In the genomic region with DNA sequence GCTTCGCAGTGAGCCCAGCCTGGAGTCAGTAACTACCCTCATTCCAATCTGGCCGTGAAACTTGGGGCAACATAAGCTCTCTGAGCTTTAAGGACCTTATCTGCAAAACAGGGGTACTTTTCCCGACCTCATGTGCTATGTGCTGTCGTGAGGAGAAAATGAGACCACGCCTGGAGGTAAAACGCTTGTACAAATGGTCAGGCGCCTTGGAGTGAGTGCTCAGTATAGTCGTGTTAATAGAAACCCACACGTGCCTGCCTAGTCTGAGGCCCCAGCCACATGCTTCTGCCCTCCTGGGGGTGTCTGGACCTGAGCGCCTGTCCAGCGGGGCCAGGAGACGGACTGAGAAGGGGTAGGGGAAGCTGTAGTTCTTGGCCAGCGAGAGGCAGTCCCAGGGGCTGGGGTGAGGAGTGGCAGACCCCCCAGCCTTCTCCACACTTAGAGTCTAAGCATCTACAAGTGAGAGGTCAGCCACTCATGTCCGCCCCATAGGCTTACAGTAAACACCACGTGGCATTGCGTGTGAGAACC, we compare ENCODE assay signal across 13 cellular contexts. TPM values are rescaled to one million over a fixed set of nuclear protein-coding genes. Genes with fewer than 3 reads are reported as not detected.
DNase-seq lines count a peak whose midpoint lies in the region; ATAC-seq and TF ChIP-seq lines count a peak whose summit lies in the region.
"Had no signal": no experiment of that assay in that cellular context is flagged by ENCODE, and none has a peak within 500 bp of the region (broad histone marks: within the 10 kb centered on the region; RNA-seq: fewer than 3 reads in every experiment).

No MANE protein-coding gene starts in this region.

- peak overlapping the region; percentile 97 for H3K4me2 ChIP-seq in KMS-11
- no peak overlapping the region for H3K4me2 ChIP-seq in osteoblast (ENCODE audit: insufficient read depth, low read length)

- no peaks in the 10 kb centered on the region for H3K9me3 Mint-ChIP-seq in activated CD4-positive, alpha-beta T cell treated with anti-CD3 and anti-CD28 coated beads, Interleukin-2, amount 10 ng/mL, durations not matched to agents 7 days and 5 days
- H3K9me3 Mint-ChIP-seq in brain = peaks cover 0 to 3% (median 0%) of the 10 kb centered on the region in 5 experiments
- no peaks in the 10 kb centered on the region for H3K9me3 Mint-ChIP-seq in activated T-helper 1 cell treated with anti-CD3 and anti-CD28 coated beads, Interleukin-12 subunit alpha, Interleukin-12 subunit beta, Interleukin-2, Interleukin-4 antibody, amounts not matched to agents 30 ng/mL and 10 ng/mL and 1 ng/mL, durations not matched to agents 14 hours and 24 hours and 36 hours
- H3K9me3 Mint-ChIP-seq: activated CD4-positive, alpha-beta memory T cell treated with anti-CD3 and anti-CD28 coated beads, Interleukin-2, amount 10 ng/mL, durations not matched to agents 7 days and 5 days; activated T-helper 2 cell treated with anti-CD3 and anti-CD28 coated beads, Interferon-gamma antibody, Interleukin-2, Interleukin-4, amounts not matched to agents 10 μg/mL and 5 μg/mL and 100 μg/mL, durations not matched to agents 14 hours and 24 hours and 36 hours had no signal

- no peak overlapping the region for H3K27ac ChIP-seq in KMS-11
- H3K27ac ChIP-seq in osteoblast (ENCODE audit: low read depth, low read length) = no peak overlapping the region

- intact Hi-C loops in activated T-helper 1 cell treated with anti-CD3 and anti-CD28 coated beads, Interleukin-12 subunit alpha, Interleukin-12 subunit beta, Interleukin-2, Interleukin-4 antibody, amounts not matched to agents 30 ng/mL and 10 ng/mL and 1 ng/mL, durations not matched to agents 14 hours and 24 hours and 36 hours (cut with micrococcal nuclease) = loop anchor here (1.0 to 5.0 kb wide), 8 partner anchors 21 to 208 kb away; a partner anchor contains a TSS

- peaks cover 7% of the 10 kb centered on the region for H3K4me1 ChIP-seq in KMS-11 (ENCODE audit: low read depth, poor library complexity, severe bottlenecking)
- no peaks in the 10 kb centered on the region for H3K4me1 ChIP-seq in osteoblast (ENCODE audit: insufficient read depth, low read length)

- H3K4me3 Mint-ChIP-seq in activated CD4-positive, alpha-beta T cell treated with anti-CD3 and anti-CD28 coated beads, Interleukin-2, amount 10 ng/mL, durations not matched to agents 7 days and 5 days = no peak overlapping the region
- H3K4me3 Mint-ChIP-seq in brain = peak overlapping the region in 3 of 5 experiments; percentile 11 to 40 (median 19)
- no peak overlapping the region for H3K4me3 Mint-ChIP-seq in activated T-helper 1 cell treated with anti-CD3 and anti-CD28 coated beads, Interleukin-12 subunit alpha, Interleukin-12 subunit beta, Interleukin-2, Interleukin-4 antibody, amounts not matched to agents 30 ng/mL and 10 ng/mL and 1 ng/mL, durations not matched to agents 14 hours and 24 hours and 36 hours

- ATAC-seq in GM18858 (IDR thresholded peaks at IDR 0.05; ENCODE audit: unreplicated experiment) = no peak

- 0 out of 2 replicates have a peak overlapping the region, but pooled peaks have one; percentile 68 for H3K9ac ChIP-seq in KMS-11

- H3K9me3 ChIP-seq in osteoblast (ENCODE audit: low read depth, low read length) = no peaks in the 10 kb centered on the region

- no peak overlapping the region for H3K4me3 ChIP-seq in KMS-11 (IDR thresholded peaks at IDR 0.05; ENCODE audit: insufficient read depth, low read depth, low read length)
- H3K4me3 ChIP-seq in osteoblast (ENCODE audit: insufficient read depth, low read length) = no peak overlapping the region

- H3K27me3 ChIP-seq in KMS-11 (ENCODE audit: insufficient read depth, low read depth) = peaks cover 76% of the 10 kb centered on the region
- H3K27me3 ChIP-seq in osteoblast (ENCODE audit: insufficient read depth, low read length) = peaks cover 68% of the 10 kb centered on the region

- no peaks in the 10 kb centered on the region for H3K36me3 Mint-ChIP-seq in activated CD4-positive, alpha-beta T cell treated with anti-CD3 and anti-CD28 coated beads, Interleukin-2, amount 10 ng/mL, durations not matched to agents 7 days and 5 days (ENCODE audit: low read depth)
- no peaks in the 10 kb centered on the region for H3K36me3 Mint-ChIP-seq in brain
- no peaks in the 10 kb centered on the region for H3K36me3 Mint-ChIP-seq in activated T-helper 1 cell treated with anti-CD3 and anti-CD28 coated beads, Interleukin-12 subunit alpha, Interleukin-12 subunit beta, Interleukin-2, Interleukin-4 antibody, amounts not matched to agents 30 ng/mL and 10 ng/mL and 1 ng/mL, durations not matched to agents 14 hours and 24 hours and 36 hours (ENCODE audit: low read depth)

- peak overlapping the region; percentile 100 for H2AFZ ChIP-seq in KMS-11 (ENCODE audit: low read depth)
- no peak overlapping the region for H2AFZ ChIP-seq in osteoblast (ENCODE audit: low read length)

- CTCF ChIA-PET in activated CD4-positive, alpha-beta T cell treated with anti-CD3 and anti-CD28 coated beads, Interleukin-2, amount 10 ng/mL, durations not matched to agents 7 days and 5 days (lab: Charles Lee) = interaction anchor here (0.7 to 7.8 kb wide), 47 partner anchors 8 to 363 kb away, joined by 3 to 87 read pairs (median 5); a partner anchor contains a TSS

- no peak for DNase-seq in activated CD4-positive, alpha-beta T cell treated with anti-CD3 and anti-CD28 coated beads, Interleukin-2, amount 10 ng/mL, durations not matched to agents 7 days and 5 days
- DNase-seq in activated CD4-positive, alpha-beta T cell treated with anti-CD3 and anti-CD28 coated beads for 1 hour = no peak
- DNase-seq in osteoblast (ENCODE audit: insufficient read length, low spot score, missing footprints) (peak; percentile 65), epidermal melanocyte (ENCODE audit: insufficient read length, low spot score) (no peak)
- DNase-seq in activated T-helper 1 cell treated with anti-CD3 and anti-CD28 coated beads, Interleukin-12 subunit alpha, Interleukin-12 subunit beta, Interleukin-2, Interleukin-4 antibody, amounts not matched to agents 30 ng/mL and 10 ng/mL and 1 ng/mL, durations not matched to agents 14 hours and 24 hours and 36 hours (ENCODE audit: low spot score) = no peak

- POLR2A ChIA-PET in activated CD4-positive, alpha-beta T cell treated with anti-CD3 and anti-CD28 coated beads, Interleukin-2, amount 10 ng/mL, durations not matched to agents 7 days and 5 days (lab: Charles Lee) = no interaction called here

- peaks cover 6% of the 10 kb centered on the region for H3K4me1 Mint-ChIP-seq in activated CD4-positive, alpha-beta T cell treated with anti-CD3 and anti-CD28 coated beads, Interleukin-2, amount 10 ng/mL, durations not matched to agents 7 days and 5 days
- peaks cover 43% of the 10 kb centered on the region for H3K4me1 Mint-ChIP-seq in brain
- no peaks in the 10 kb centered on the region for H3K4me1 Mint-ChIP-seq in activated T-helper 1 cell treated with anti-CD3 and anti-CD28 coated beads, Interleukin-12 subunit alpha, Interleukin-12 subunit beta, Interleukin-2, Interleukin-4 antibody, amounts not matched to agents 30 ng/mL and 10 ng/mL and 1 ng/mL, durations not matched to agents 14 hours and 24 hours and 36 hours (ENCODE audit: low read depth)

- peaks cover 37% of the 10 kb centered on the region for H3K27me3 Mint-ChIP-seq in activated CD4-positive, alpha-beta T cell treated with anti-CD3 and anti-CD28 coated beads, Interleukin-2, amount 10 ng/mL, durations not matched to agents 7 days and 5 days
- H3K27me3 Mint-ChIP-seq in brain = peaks cover 15% of the 10 kb centered on the region
- peaks cover 37% of the 10 kb centered on the region for H3K27me3 Mint-ChIP-seq in activated T-helper 1 cell treated with anti-CD3 and anti-CD28 coated beads, Interleukin-12 subunit alpha, Interleukin-12 subunit beta, Interleukin-2, Interleukin-4 antibody, amounts not matched to agents 30 ng/mL and 10 ng/mL and 1 ng/mL, durations not matched to agents 14 hours and 24 hours and 36 hours (ENCODE audit: insufficient read depth)

- H3K36me3 ChIP-seq in KMS-11 (ENCODE audit: insufficient read depth) = no peaks in the 10 kb centered on the region
- no peaks in the 10 kb centered on the region for H3K36me3 ChIP-seq in osteoblast (ENCODE audit: insufficient read depth, low read length)

- TF ChIP-seq CTCF in KMS-11 (conservative IDR thresholded peaks at IDR 0.05; ENCODE audit: low read depth, low read length) = no peak
- no peak for TF ChIP-seq CTCF in brain (conservative IDR thresholded peaks at IDR 0.05)
- no peak for TF ChIP-seq CTCF in osteoblast (IDR thresholded peaks at IDR 0.05; ENCODE audit: extremely low read depth, low read depth, low read length)

- no peaks in the 10 kb centered on the region for H4K20me1 ChIP-seq in KMS-11 (ENCODE audit: insufficient read depth)
- H4K20me1 ChIP-seq in osteoblast (ENCODE audit: insufficient read depth, low read length) = no peaks in the 10 kb centered on the region

- H3K79me2 ChIP-seq in KMS-11 (ENCODE audit: insufficient read depth, low read depth) = no peaks in the 10 kb centered on the region
- H3K79me2 ChIP-seq in osteoblast (ENCODE audit: insufficient read depth, low read length) = no peaks in the 10 kb centered on the region

- peak overlapping the region; percentile 27 for H3K27ac Mint-ChIP-seq in activated CD4-positive, alpha-beta T cell treated with anti-CD3 and anti-CD28 coated beads, Interleukin-2, amount 10 ng/mL, durations not matched to agents 7 days and 5 days
- H3K27ac Mint-ChIP-seq in brain = peak overlapping the region in 3 of 5 experiments; percentile 34 to 51 (median 40)
- H3K27ac Mint-ChIP-seq in activated T-helper 1 cell treated with anti-CD3 and anti-CD28 coated beads, Interleukin-12 subunit alpha, Interleukin-12 subunit beta, Interleukin-2, Interleukin-4 antibody, amounts not matched to agents 30 ng/mL and 10 ng/mL and 1 ng/mL, durations not matched to agents 14 hours and 24 hours and 36 hours = no peak overlapping the region
- H3K27ac Mint-ChIP-seq: activated CD4-positive, alpha-beta memory T cell treated with anti-CD3 and anti-CD28 coated beads, Interleukin-2, amount 10 ng/mL, durations not matched to agents 7 days and 5 days; activated T-helper 2 cell treated with anti-CD3 and anti-CD28 coated beads, Interferon-gamma antibody, Interleukin-2, Interleukin-4, amounts not matched to agents 10 μg/mL and 5 μg/mL and 100 μg/mL, durations not matched to agents 14 hours and 24 hours and 36 hours had no signal

RNA-seq across cellular contexts. Expression of a gene that starts 4.9 kb away (rescaled TPM):
- not detected for total RNA-seq in activated CD4-positive, alpha-beta T cell treated with anti-CD3 and anti-CD28 coated beads, Interleukin-2, amount 10 ng/mL, durations not matched to agents 7 days and 5 days
- polyA plus RNA-seq in brain (ENCODE audit: insufficient read depth, low read depth, low replicate concordance) = 2.7 TPM
- total RNA-seq in osteoblast = not detected in 2 replicates
- total RNA-seq in activated T-helper 1 cell treated with anti-CD3 and anti-CD28 coated beads, Interleukin-12 subunit alpha, Interleukin-12 subunit beta, Interleukin-2, Interleukin-4 antibody, amounts not matched to agents 30 ng/mL and 10 ng/mL and 1 ng/mL, durations not matched to agents 14 hours and 24 hours and 36 hours = not detected in 2 replicates
- total RNA-seq: A673; activated CD4-positive, alpha-beta memory T cell treated with anti-CD3 and anti-CD28 coated beads, Interleukin-2, amount 10 ng/mL, durations not matched to agents 7 days and 5 days; activated T-helper 2 cell treated with anti-CD3 and anti-CD28 coated beads, Interferon-gamma antibody, Interleukin-2, Interleukin-4, amounts not matched to agents 10 μg/mL and 5 μg/mL and 100 μg/mL, durations not matched to agents 14 hours and 24 hours and 36 hours; T-helper 2 cell treated with Interferon-gamma antibody and Interleukin-4, amounts not matched to agents 100 ng/mL and 5 ng/mL, for 36 hours had no signal

RNA-seq across cellular contexts. Expression of a gene that starts 6.2 kb away (rescaled TPM):
- not detected for total RNA-seq in activated CD4-positive, alpha-beta T cell treated with anti-CD3 and anti-CD28 coated beads, Interleukin-2, amount 10 ng/mL, durations not matched to agents 7 days and 5 days
- 1.4 TPM for polyA plus RNA-seq in brain (ENCODE audit: insufficient read depth, low read depth, low replicate concordance)
- total RNA-seq in osteoblast = not detected in 2 replicates
- not detected in 2 replicates for total RNA-seq in activated T-helper 1 cell treated with anti-CD3 and anti-CD28 coated beads, Interleukin-12 subunit alpha, Interleukin-12 subunit beta, Interleukin-2, Interleukin-4 antibody, amounts not matched to agents 30 ng/mL and 10 ng/mL and 1 ng/mL, durations not matched to agents 14 hours and 24 hours and 36 hours
- total RNA-seq: A673; activated CD4-positive, alpha-beta memory T cell treated with anti-CD3 and anti-CD28 coated beads, Interleukin-2, amount 10 ng/mL, durations not matched to agents 7 days and 5 days; activated T-helper 2 cell treated with anti-CD3 and anti-CD28 coated beads, Interferon-gamma antibody, Interleukin-2, Interleukin-4, amounts not matched to agents 10 μg/mL and 5 μg/mL and 100 μg/mL, durations not matched to agents 14 hours and 24 hours and 36 hours; pulmonary artery endothelial cell; T-helper 2 cell treated with Interferon-gamma antibody and Interleukin-4, amounts not matched to agents 100 ng/mL and 5 ng/mL, for 36 hours had no signal

RNA-seq across cellular contexts. Expression of a gene that starts 16.0 kb away (rescaled TPM):
- not detected for total RNA-seq in activated CD4-positive, alpha-beta T cell treated with anti-CD3 and anti-CD28 coated beads, Interleukin-2, amount 10 ng/mL, durations not matched to agents 7 days and 5 days
- polyA plus RNA-seq in brain (ENCODE audit: insufficient read depth, low read depth, low replicate concordance) = not detected
- total RNA-seq in osteoblast = not detected in 2 replicates
- not detected in 2 replicates for total RNA-seq in activated T-helper 1 cell treated with anti-CD3 and anti-CD28 coated beads, Interleukin-12 subunit alpha, Interleukin-12 subunit beta, Interleukin-2, Interleukin-4 antibody, amounts not matched to agents 30 ng/mL and 10 ng/mL and 1 ng/mL, durations not matched to agents 14 hours and 24 hours and 36 hours
- total RNA-seq: A673; activated CD4-positive, alpha-beta memory T cell treated with anti-CD3 and anti-CD28 coated beads, Interleukin-2, amount 10 ng/mL, durations not matched to agents 7 days and 5 days; activated T-helper 2 cell treated with anti-CD3 and anti-CD28 coated beads, Interferon-gamma antibody, Interleukin-2, Interleukin-4, amounts not matched to agents 10 μg/mL and 5 μg/mL and 100 μg/mL, durations not matched to agents 14 hours and 24 hours and 36 hours; pulmonary artery endothelial cell; T-helper 2 cell treated with Interferon-gamma antibody and Interleukin-4, amounts not matched to agents 100 ng/mL and 5 ng/mL, for 36 hours had no signal

RNA-seq across cellular contexts. Expression of a gene that starts 58.7 kb away (rescaled TPM):
- 100 to 1,000 TPM; 177 to 183 TPM for total RNA-seq in activated CD4-positive, alpha-beta T cell treated with anti-CD3 and anti-CD28 coated beads, Interleukin-2, amount 10 ng/mL, durations not matched to agents 7 days and 5 days
- 74.4 TPM for polyA plus RNA-seq in brain (ENCODE audit: insufficient read depth, low read depth, low replicate concordance)
- 12.7 and 16.5 TPM in 2 replicates for total RNA-seq in osteoblast
- 68.1 and 71.2 TPM in 2 replicates for total RNA-seq in activated T-helper 1 cell treated with anti-CD3 and anti-CD28 coated beads, Interleukin-12 subunit alpha, Interleukin-12 subunit beta, Interleukin-2, Interleukin-4 antibody, amounts not matched to agents 30 ng/mL and 10 ng/mL and 1 ng/mL, durations not matched to agents 14 hours and 24 hours and 36 hours

Comparison
In these comparisons a context has a peak if more than half of its experiments do, and no peak if none do; other contexts are left out.
1. H3K4me3 Mint-ChIP-seq: peak in brain (3 of 5); none in activated CD4-positive, alpha-beta T cell treated with anti-CD3 and anti-CD28 coated beads, Interleukin-2, amount 10 ng/mL, durations not matched to agents 7 days and 5 days (single experiment) and activated T-helper 1 cell treated with anti-CD3 and anti-CD28 coated beads, Interleukin-12 subunit alpha, Interleukin-12 subunit beta, Interleukin-2, Interleukin-4 antibody, amounts not matched to agents 30 ng/mL and 10 ng/mL and 1 ng/mL, durations not matched to agents 14 hours and 24 hours and 36 hours (single experiment).